16 cellular contexts compared by ENCODE assay signal in genomic region chr9:136664000-136664798, GRCh38. TPM values are rescaled to one million over a fixed set of nuclear protein-coding genes. Genes with fewer than 3 reads are reported as not detected.
DNase-seq lines count a peak whose midpoint lies in the region; ATAC-seq lines count a peak whose summit lies in the region.
"Had no signal": no experiment of that assay in that cellular context is flagged by ENCODE, and none has a peak within 500 bp of the region (broad histone marks: within the 10 kb centered on the region; RNA-seq: fewer than 3 reads in every experiment).

No MANE protein-coding gene starts in this region.

- H3K4me1 ChIP-seq in NT2/D1 (ENCODE audit: insufficient read depth, insufficient read length): peaks cover 34% of the 10 kb centered on the region
- peaks cover 47% of the 10 kb centered on the region for H3K4me1 ChIP-seq in mesenchymal stem cell (ENCODE audit: control insufficient read depth, insufficient read depth, low read depth, low read length)
- H3K4me1 ChIP-seq in HAP-1: no peaks in the 10 kb centered on the region
- peaks cover 35% of the 10 kb centered on the region for H3K4me1 ChIP-seq in SJCRH30

- in situ Hi-C loops in HAP-1 (cut with MboI; ENCODE audit: low sequenced_read_pairs): no loop called here

- intact Hi-C loops in dendritic cell treated with granulocyte-macrophage colony-stimulating factor and Interleukin-4, amounts not matched to agents 40 ng/mL and 50 ng/mL, for 4 days (cut with micrococcal nuclease): no loop called here

- H3K36me3 ChIP-seq in NT2/D1 (ENCODE audit: insufficient read depth, insufficient read length, low read length) (no peaks in the 10 kb centered on the region), mesenchymal stem cell (ENCODE audit: control insufficient read depth in 1 of 2, insufficient read depth in 2 of 2, low read depth in 1 of 2, low read length in 2 of 2) (peaks cover 0 to 4% of the 10 kb centered on the region in 2 experiments), HAP-1 (replicated peaks) (no peaks in the 10 kb centered on the region), SJCRH30 (no peaks in the 10 kb centered on the region)

- no peak overlapping the region for H2AK5ac ChIP-seq in mesenchymal stem cell (ENCODE audit: low read length, severe bottlenecking)

- H2AFZ ChIP-seq in mesenchymal stem cell (ENCODE audit: low read depth, low read length): no peak overlapping the region

- H3K27me3 Mint-ChIP-seq in dendritic cell treated with granulocyte-macrophage colony-stimulating factor and Interleukin-4, amounts not matched to agents 40 ng/mL and 50 ng/mL, for 4 days: peaks cover 92% of the 10 kb centered on the region

- H3K14ac ChIP-seq in mesenchymal stem cell (ENCODE audit: low read length in 2 of 2): no peak overlapping the region

- H3K4me3 Mint-ChIP-seq in dendritic cell treated with granulocyte-macrophage colony-stimulating factor and Interleukin-4, amounts not matched to agents 40 ng/mL and 50 ng/mL, for 4 days: no peak overlapping the region

- 88% methylated on average over 17 of the region's 18 CpGs for WGBS in mesenchymal stem cell

- no peak overlapping the region for H3K23ac ChIP-seq in mesenchymal stem cell (ENCODE audit: low read length in 2 of 2)

- peak overlapping the region; percentile 49 for H2BK15ac ChIP-seq in mesenchymal stem cell (ENCODE audit: low read depth, poor library complexity, severe bottlenecking)

- peak overlapping the region; percentile 40 for H3K27ac Mint-ChIP-seq in dendritic cell treated with granulocyte-macrophage colony-stimulating factor and Interleukin-4, amounts not matched to agents 40 ng/mL and 50 ng/mL, for 4 days

- DNase-seq in NT2/D1 (ENCODE audit: low read depth, low spot score) (no peak), mesenchymal stem cell (no peak), substantia nigra (lab: John Stamatoyannopoulos, UW) (no peak), HAP-1 (ENCODE audit: low spot score in 2 of 2) (no peak), SJCRH30 (no peak)
- no peak for DNase-seq in activated T-cell treated with anti-CD3 and anti-CD28 coated beads, Interleukin-2, amount 50 U/mL, for 1 hour
- DNase-seq: activated CD4-positive, alpha-beta T cell treated with anti-CD3 and anti-CD28 coated beads, Interleukin-2, amount 50 U/mL, for 48 hours; activated naive CD4-positive, alpha-beta T cell treated with anti-CD3 and anti-CD28 coated beads, Interleukin-2, amount 50 U/mL, for 16 hours; C1 segment of cervical spinal cord; dermis blood vessel endothelial cell; GF-D8; glutamatergic neuron; T-helper 1 cell had no signal

- H3K9ac ChIP-seq in NT2/D1 (ENCODE audit: insufficient read length, low read depth): peak overlapping the region; percentile 66
- H3K9ac ChIP-seq in mesenchymal stem cell (ENCODE audit: low read length): no peak overlapping the region

- no peaks in the 10 kb centered on the region for H3K36me3 Mint-ChIP-seq in dendritic cell treated with granulocyte-macrophage colony-stimulating factor and Interleukin-4, amounts not matched to agents 40 ng/mL and 50 ng/mL, for 4 days (ENCODE audit: low read depth)

- H3K27me3 ChIP-seq in NT2/D1 (ENCODE audit: insufficient read depth, insufficient read length): peaks cover 15% of the 10 kb centered on the region
- H3K27me3 ChIP-seq in mesenchymal stem cell (ENCODE audit: control insufficient read depth in 1 of 2, insufficient read depth in 1 of 2, low read length in 2 of 2): peaks cover 0 to 62% of the 10 kb centered on the region in 2 experiments
- peaks cover 17% of the 10 kb centered on the region for H3K27me3 ChIP-seq in HAP-1 (ENCODE audit: low read depth)
- H3K27me3 ChIP-seq in SJCRH30: peaks cover 87% of the 10 kb centered on the region

- peaks cover 2% of the 10 kb centered on the region for H3K79me1 ChIP-seq in mesenchymal stem cell (replicated peaks; ENCODE audit: low read length, poor library complexity, severe bottlenecking)

- no peak overlapping the region for H2BK12ac ChIP-seq in mesenchymal stem cell (ENCODE audit: low read length in 2 of 2)

- no peaks in the 10 kb centered on the region for H3K9me3 ChIP-seq in NT2/D1 (ENCODE audit: insufficient read depth, low read length)
- no peaks in the 10 kb centered on the region for H3K9me3 ChIP-seq in mesenchymal stem cell (ENCODE audit: control insufficient read depth, low read length)
- no peaks in the 10 kb centered on the region for H3K9me3 ChIP-seq in HAP-1
- no peaks in the 10 kb centered on the region for H3K9me3 ChIP-seq in SJCRH30 (replicated peaks)

- H3K4ac ChIP-seq in mesenchymal stem cell (ENCODE audit: low read depth in 1 of 2, low read length in 2 of 2): no peak overlapping the region

- no peak overlapping the region for H2BK120ac ChIP-seq in mesenchymal stem cell (ENCODE audit: low read depth, low read length)

- peaks cover 12% of the 10 kb centered on the region for H3K4me1 Mint-ChIP-seq in dendritic cell treated with granulocyte-macrophage colony-stimulating factor and Interleukin-4, amounts not matched to agents 40 ng/mL and 50 ng/mL, for 4 days (ENCODE audit: low read depth)

- H3K18ac ChIP-seq in mesenchymal stem cell (ENCODE audit: low read depth in 1 of 2, low read length in 2 of 2): no peak overlapping the region

- no peak overlapping the region for H4K91ac ChIP-seq in mesenchymal stem cell (ENCODE audit: low read length)

- H2BK5ac ChIP-seq in mesenchymal stem cell (ENCODE audit: low read depth, low read length, poor library complexity, severe bottlenecking): no peak overlapping the region

- no peak overlapping the region for H3K4me2 ChIP-seq in mesenchymal stem cell (ENCODE audit: low read length, poor library complexity, severe bottlenecking)

- H3K4me3 ChIP-seq in NT2/D1 (ENCODE audit: insufficient read length, low read depth): no peak overlapping the region
- H3K4me3 ChIP-seq in mesenchymal stem cell (ENCODE audit: insufficient read depth in 1 of 2, low read depth in 1 of 2, low read length in 2 of 2): no peak overlapping the region
- no peak overlapping the region for H3K4me3 ChIP-seq in HAP-1
- H3K4me3 ChIP-seq in SJCRH30: no peak overlapping the region

- H3K27ac ChIP-seq in mesenchymal stem cell (ENCODE audit: low read length, poor library complexity, severe bottlenecking): no peak overlapping the region
- H3K27ac ChIP-seq in substantia nigra (ENCODE audit: low read depth, low read length, poor library complexity, severe bottlenecking): peak overlapping the region; percentile 26
- H3K27ac ChIP-seq in SJCRH30: no peak overlapping the region

- H3K9me3 Mint-ChIP-seq in dendritic cell treated with granulocyte-macrophage colony-stimulating factor and Interleukin-4, amounts not matched to agents 40 ng/mL and 50 ng/mL, for 4 days: no peaks in the 10 kb centered on the region

- no peak for ATAC-seq in HG03521 (IDR thresholded peaks at IDR 0.05; ENCODE audit: unreplicated experiment)
- ATAC-seq: left lobe of liver had no signal

- no peak overlapping the region for H4K8ac ChIP-seq in mesenchymal stem cell (ENCODE audit: low read length)

RNA-seq across cellular contexts. Expression of gene EGFL7, which starts 1.5 kb away (rescaled TPM):
- 29.0 TPM for polyA plus RNA-seq in mesenchymal stem cell (2013, experiment 1 of 2)
- 30.0 TPM for polyA plus RNA-seq in mesenchymal stem cell (2013, experiment 2 of 2)
- total RNA-seq in SJCRH30 (2014; rRNA removed; shearing (Covaris generic)): 0.71 and 0.81 TPM in 2 replicates

RNA-seq across cellular contexts. Expression of gene AGPAT2, which starts 23.1 kb away (rescaled TPM):
- polyA plus RNA-seq in mesenchymal stem cell (2013, experiment 1 of 2): 38.4 TPM
- polyA plus RNA-seq in mesenchymal stem cell (2013, experiment 2 of 2): 36.4 TPM
- total RNA-seq in SJCRH30 (2014; rRNA removed; shearing (Covaris generic)): 11.2 and 11.8 TPM in 2 replicates

RNA-seq across cellular contexts. Expression of gene DIPK1B, which starts 48.2 kb away (rescaled TPM):
- 5.0 TPM for polyA plus RNA-seq in mesenchymal stem cell (2013, experiment 1 of 2)
- polyA plus RNA-seq in mesenchymal stem cell (2013, experiment 2 of 2): 4.6 TPM
- 5.0 and 6.1 TPM in 2 replicates for total RNA-seq in SJCRH30 (2014; rRNA removed; shearing (Covaris generic))
